Comparison of ENCODE assay signal across 8 cellular contexts in genomic region chr3:38346584-38347410, GRCh38. TPM values are rescaled to one million over a fixed set of nuclear protein-coding genes. Genes with fewer than 3 reads are reported as not detected.
DNase-seq lines count a peak whose midpoint lies in the region; ATAC-seq and TF ChIP-seq lines count a peak whose summit lies in the region.

Gene XYLB (plus strand): TSS chr3:38346785. CDS start chr3:38346869, 84 bp downstream.

- H3K4me1 ChIP-seq in right lobe of liver, result peaks cover 0 to 35% (median 8%) of the 10 kb centered on the region in 4 donors

- TF ChIP-seq POLR2A in right lobe of liver (IDR thresholded peaks at IDR 0.05), result peak; percentile 85

- no peaks in the 10 kb centered on the region for H3K9me3 ChIP-seq in right lobe of liver

- H3K27me3 ChIP-seq in right lobe of liver, result no peaks in the 10 kb centered on the region

- ATAC-seq in GM18520 (IDR thresholded peaks at IDR 0.05; ENCODE audit: unreplicated experiment) (peak; percentile 95), HG03045 (IDR thresholded peaks at IDR 0.05; ENCODE audit: unreplicated experiment) (peak; percentile 99), right lobe of liver (peak; percentile 92 to 96 (median 93))

- peak within 1 kb of the TSS; percentile 80 for H3K4me3 ChIP-seq in AG09309 (ENCODE audit: control insufficient read depth, low read depth, low read length)
- peak within 1 kb of the TSS; percentile 91 to 94 (median 93) for H3K4me3 ChIP-seq in right lobe of liver

- TF ChIP-seq CTCF in AG09309 (IDR thresholded peaks at IDR 0.05; ENCODE audit: control insufficient read depth, insufficient read depth, low read depth, low read length, missing control alignments) (peak; percentile 68), right lobe of liver (IDR thresholded peaks at IDR 0.05) (peak; percentile 85 to 91 (median 87))

- DNase-seq in AG09309 (ENCODE audit: low read depth) (no peak), NCI-H226 (peak; percentile 77), dedifferentiated amniotic fluid mesenchymal stem cell (ENCODE audit: extremely low spot score) (peak; percentile 59), right lobe of liver (peak; percentile 94 to 96 (median 95))
- DNase-seq in activated CD4-positive, alpha-beta T cell treated with anti-CD3 and anti-CD28 coated beads for 48 hours, result peak; percentile 86
- peak; percentile 78 for DNase-seq in stimulated activated CD4-positive, alpha-beta T cell treated with anti-CD3 and anti-CD28 coated beads, Interleukin-4, amount 100 ng/mL, for 24 hours

- WGBS in right lobe of liver (ENCODE audit: insufficient coverage, low coverage, low lambda C conversion rate, missing lambda C conversion rate), result 2% methylated on average over 18 of the region's 86 CpGs

- H3K27ac ChIP-seq in right lobe of liver, result peak within 1 kb of the TSS; percentile 44 to 87 (median 73)

- intact Hi-C loops in right lobe of liver (cut with DNase I), result loop anchor here in 1 of 2 donors (5.0 kb wide), 1 partner anchor 131 kb away; no protein-coding TSS in a partner anchor

- peaks cover 0 to 6% (median under 1%) of the 10 kb centered on the region in 4 donors for H3K36me3 ChIP-seq in right lobe of liver

RNA-seq across cellular contexts. Expression of gene XYLB, which starts in this region (rescaled TPM):
- total RNA-seq in right lobe of liver, result 10 to 100 TPM; 26.2 to 48.3 (median 36.6) TPM
